ENCODE assay signal across 16 cellular contexts in the genomic region with DNA sequence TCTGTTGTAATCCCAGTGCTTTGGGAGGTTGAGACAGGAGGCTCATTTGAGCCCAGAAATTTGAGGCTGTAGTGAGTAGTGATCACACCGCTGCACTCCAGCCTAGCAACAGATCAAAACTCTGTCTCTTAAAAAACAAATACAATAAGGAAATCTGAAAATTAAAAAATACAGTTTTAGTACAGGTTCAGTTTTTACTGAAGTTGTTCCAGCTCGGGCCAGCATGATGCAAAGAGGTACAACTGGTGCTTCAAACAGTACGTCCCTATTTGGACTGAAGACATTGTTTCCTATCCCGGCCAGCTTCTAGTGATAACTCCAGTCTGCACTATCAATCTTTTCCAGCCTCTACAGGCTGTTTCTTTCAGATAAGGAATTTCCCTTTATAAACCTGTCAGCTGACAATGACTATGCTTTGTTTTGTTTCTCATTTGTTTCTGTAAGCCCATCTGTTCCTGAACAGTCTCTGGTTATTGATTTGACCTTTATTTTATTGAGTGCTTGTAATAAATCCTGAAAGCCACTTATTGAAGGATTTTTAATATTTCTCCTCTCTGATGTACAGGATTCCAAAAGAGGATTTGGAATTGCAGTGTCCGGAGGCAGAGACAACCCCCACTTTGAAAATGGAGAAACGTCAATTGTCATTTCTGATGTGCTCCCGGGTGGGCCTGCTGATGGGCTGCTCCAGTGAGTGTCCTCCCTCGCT. TPM values are rescaled to one million over a fixed set of nuclear protein-coding genes. Genes with fewer than 3 reads are reported as not detected.
DNase-seq lines count a peak whose midpoint lies in the region; ATAC-seq and TF ChIP-seq lines count a peak whose summit lies in the region.
"Had no signal": no experiment of that assay in that cellular context is flagged by ENCODE, and none has a peak within 500 bp of the region (broad histone marks: within the 10 kb centered on the region; RNA-seq: fewer than 3 reads in every experiment).

No MANE protein-coding gene starts in this region.

- H3K4me1 Mint-ChIP-seq in progenitor cell of endocrine pancreas (ENCODE audit: low read depth), result peaks cover 17% of the 10 kb centered on the region
- H3K4me1 Mint-ChIP-seq: activated naive CD8-positive, alpha-beta T cell treated with anti-CD3 and anti-CD28 coated beads, Interleukin-2, amount 10 ng/mL, durations not matched to agents 7 days and 5 days had no signal

- H3K27me3 ChIP-seq in dorsolateral prefrontal cortex, result no peaks in the 10 kb centered on the region
- H3K27me3 ChIP-seq: breast epithelium had no signal

- H3K27ac Mint-ChIP-seq in progenitor cell of endocrine pancreas, result peak overlapping the region; percentile 4
- H3K27ac Mint-ChIP-seq: activated naive CD8-positive, alpha-beta T cell treated with anti-CD3 and anti-CD28 coated beads, Interleukin-2, amount 10 ng/mL, durations not matched to agents 7 days and 5 days; CD8-positive, alpha-beta T cell; stimulated activated naive CD8-positive, alpha-beta T cell treated with anti-CD3 and anti-CD28 coated beads, Interleukin-15, Interleukin-2, amounts not matched to agents 100 ng/mL and 50 ng/mL, for 24 hours; T-helper 1 cell treated with Interleukin-12 subunit alpha and Interleukin-12 subunit beta and Interleukin-4 antibody, amounts not matched to agents 30 μg/mL and 1 μg/mL, for 36 hours had no signal

- no peaks in the 10 kb centered on the region for H3K27me3 Mint-ChIP-seq in progenitor cell of endocrine pancreas
- H3K27me3 Mint-ChIP-seq: activated naive CD8-positive, alpha-beta T cell treated with anti-CD3 and anti-CD28 coated beads, Interleukin-2, amount 10 ng/mL, durations not matched to agents 7 days and 5 days; stimulated activated naive CD8-positive, alpha-beta T cell treated with anti-CD3 and anti-CD28 coated beads, Interleukin-15, Interleukin-2, amounts not matched to agents 100 ng/mL and 50 ng/mL, for 24 hours had no signal

- no peaks in the 10 kb centered on the region for H3K9me3 Mint-ChIP-seq in progenitor cell of endocrine pancreas (ENCODE audit: low read depth)
- H3K9me3 Mint-ChIP-seq: activated naive CD8-positive, alpha-beta T cell treated with anti-CD3 and anti-CD28 coated beads, Interleukin-2, amount 10 ng/mL, durations not matched to agents 7 days and 5 days; CD8-positive, alpha-beta T cell; stimulated activated naive CD8-positive, alpha-beta T cell treated with anti-CD3 and anti-CD28 coated beads, Interleukin-15, Interleukin-2, amounts not matched to agents 100 ng/mL and 50 ng/mL, for 24 hours; T-helper 1 cell treated with Interleukin-12 subunit alpha and Interleukin-12 subunit beta and Interleukin-4 antibody, amounts not matched to agents 30 μg/mL and 1 μg/mL, for 36 hours had no signal

- no peak overlapping the region for H3K4me3 Mint-ChIP-seq in progenitor cell of endocrine pancreas (ENCODE audit: low read depth)
- H3K4me3 Mint-ChIP-seq: activated naive CD8-positive, alpha-beta T cell treated with anti-CD3 and anti-CD28 coated beads, Interleukin-2, amount 10 ng/mL, durations not matched to agents 7 days and 5 days; CD8-positive, alpha-beta T cell; stimulated activated naive CD8-positive, alpha-beta T cell treated with anti-CD3 and anti-CD28 coated beads, Interleukin-15, Interleukin-2, amounts not matched to agents 100 ng/mL and 50 ng/mL, for 24 hours; T-helper 1 cell treated with Interleukin-12 subunit alpha and Interleukin-12 subunit beta and Interleukin-4 antibody, amounts not matched to agents 30 μg/mL and 1 μg/mL, for 36 hours had no signal

- intact Hi-C loops in dorsolateral prefrontal cortex (cut with DNase I), result no loop called here
- intact Hi-C loops in left ventricle myocardium superior (cut with micrococcal nuclease), result no loop called here

- H3K36me3 Mint-ChIP-seq in progenitor cell of endocrine pancreas (ENCODE audit: insufficient read depth), result peaks cover 26% of the 10 kb centered on the region
- H3K36me3 Mint-ChIP-seq: activated naive CD8-positive, alpha-beta T cell treated with anti-CD3 and anti-CD28 coated beads, Interleukin-2, amount 10 ng/mL, durations not matched to agents 7 days and 5 days had no signal

- H3K27ac ChIP-seq in dorsolateral prefrontal cortex, result peak overlapping the region in 35 of 59 donors; percentile 3 to 74 (median 48)
- H3K27ac ChIP-seq: breast epithelium had no signal

- H3K4me3 ChIP-seq in dorsolateral prefrontal cortex, result no peak overlapping the region
- H3K4me3 ChIP-seq: breast epithelium had no signal

- ATAC-seq in left ventricle myocardium superior, result peak; percentile 87
- no peak for ATAC-seq in HG03469 (IDR thresholded peaks at IDR 0.05; ENCODE audit: unreplicated experiment)
- ATAC-seq: CD8-positive, alpha-beta T cell had no signal

- no peak for TF ChIP-seq CTCF in dorsolateral prefrontal cortex (IDR thresholded peaks at IDR 0.05 in 54 of 56, conservative IDR thresholded peaks at IDR 0.05 in 2 of 56; ENCODE audit: low read depth in 1 of 56, partially characterized antibody in 56 of 56)
- TF ChIP-seq CTCF in progenitor cell of endocrine pancreas (IDR thresholded peaks at IDR 0.05; ENCODE audit: unreplicated experiment), result no peak

- DNase-seq in OCI-M2 (lab: John Stamatoyannopoulos, UW; ENCODE audit: unreplicated experiment) (peak; percentile 63), dorsolateral prefrontal cortex (no peak), left ventricle myocardium superior (no peak), progenitor cell of endocrine pancreas (ENCODE audit: low spot score, unreplicated experiment) (no peak), cerebellar cortex (ENCODE audit: low spot score) (no peak)
- DNase-seq in effector CD4-positive, alpha-beta T cell, result no peak
- DNase-seq: activated naive CD8-positive, alpha-beta T cell treated with anti-CD3 and anti-CD28 coated beads, Interleukin-2, amount 10 ng/mL, durations not matched to agents 7 days and 5 days; CD8-positive, alpha-beta T cell; effector memory CD4-positive, alpha-beta T cell; IMR-90; NCI-H187 treated with DMSO at 0.1 percent for 48 hours; stimulated activated CD4-positive, alpha-beta T cell treated with anti-CD3 and anti-CD28 coated beads, Interleukin-1b, Interleukin-23, amount 100 ng/mL, for 48 hours had no signal

RNA-seq across cellular contexts. Expression of a gene that starts 41.9 kb away (rescaled TPM):
- 100 to 1,000 TPM in 22 of 120 experiments, 10 to 100 TPM in 98; 22.2 to 199 (median 67.6) TPM for total RNA-seq in dorsolateral prefrontal cortex
- 123 TPM for total RNA-seq in left ventricle myocardium superior
- total RNA-seq in progenitor cell of endocrine pancreas, result 234 and 254 TPM in 2 replicates
